Comparison of ENCODE assay signal across 10 cellular contexts in genomic region chr22:17931400-17931825, GRCh38.
A peak's percentile ranks its signal among the peaks of the same experiment; 100 is the strongest.
DNase-seq lines count a peak whose midpoint lies in the region; ATAC-seq and TF ChIP-seq lines count a peak whose summit lies in the region.
"Had no signal": no experiment of that assay in that cellular context is flagged by ENCODE, and none has a peak within 500 bp of the region (broad histone marks: within the 10 kb centered on the region; RNA-seq: fewer than 3 reads in every experiment).

No MANE protein-coding gene starts in this region.

- DNase-seq in HCT116 (ENCODE audit: low read depth, low spot score) (no peak), left ventricle myocardium inferior (peak; percentile 73), gastrocnemius medialis (peak; percentile 79 to 88), SKM-1 treated with dmso at 0.1 percent for 144 hours (lab: John Stamatoyannopoulos, UW; ENCODE audit: unreplicated experiment) (no peak)
- DNase-seq: activated gamma-delta T cell treated with Interleukin-2 at 50 U/mL for 16 hours had no signal

- no peaks in the 10 kb centered on the region for H3K9me2 ChIP-seq in HCT116 (ENCODE audit: insufficient read depth)

- H4K20me1 ChIP-seq in HCT116 (ENCODE audit: insufficient read depth): peaks cover 6% of the 10 kb centered on the region; the same call in 1 of the 2 replicates

- H3K4me2 ChIP-seq in HCT116 (ENCODE audit: low read length): peak overlapping the region; percentile 8

- RAD21 ChIA-PET in HCT116 (lab: Charles Lee; ENCODE audit: low non-redundant PET in 1 of 2, low total read pairs in 2 of 2, uncharacterized antibody in 2 of 2, unreplicated experiment in 2 of 2): no interaction called here

- ATAC-seq in HCT116: 0 out of 2 replicates have a peak, but pooled peaks have one; percentile 42
- peak; percentile 95 for ATAC-seq in SK-N-SH treated with all-trans-retinoic acid at 6 μM for 48 hours
- peak; percentile 94 to 95 for ATAC-seq in gastrocnemius medialis
- no peak for ATAC-seq in GM18858 (IDR thresholded peaks at IDR 0.05; ENCODE audit: unreplicated experiment)
- ATAC-seq in GM18498 (IDR thresholded peaks at IDR 0.05; ENCODE audit: unreplicated experiment): no peak
- ATAC-seq in GM21723 (IDR thresholded peaks at IDR 0.05; ENCODE audit: unreplicated experiment): no peak
- ATAC-seq: Panc1 had no signal

- no peak overlapping the region for H2AFZ ChIP-seq in HCT116 (ENCODE audit: low read depth, low read length, poor library complexity, severe bottlenecking)

- H3K9me3 ChIP-seq in HCT116 (ENCODE audit: control insufficient read depth in 1 of 2, insufficient read depth in 1 of 2, low read depth in 1 of 2, low read length in 2 of 2) (no peaks in the 10 kb centered on the region), left ventricle myocardium inferior (replicated peaks) (peaks cover 5% of the 10 kb centered on the region), gastrocnemius medialis (no peaks in the 10 kb centered on the region)

- no peak overlapping the region for H3K4me3 ChIP-seq in HCT116 (replicated peaks in 1 of 2; ENCODE audit: low read depth in 1 of 2, low read length in 2 of 2)
- no peak overlapping the region for H3K4me3 ChIP-seq in left ventricle myocardium inferior
- H3K4me3 ChIP-seq in gastrocnemius medialis: no peak overlapping the region

- TF ChIP-seq RAD21 in HCT116 (IDR thresholded peaks at IDR 0.05; ENCODE audit: low read depth): no peak

- H3K79me2 ChIP-seq in HCT116 (ENCODE audit: insufficient read depth, low read length): peaks cover 52% of the 10 kb centered on the region

- CTCF ChIA-PET in HCT116 (lab: Charles Lee): no interaction called here

- H3K36me3 ChIP-seq in HCT116 (ENCODE audit: control insufficient read depth in 1 of 2, insufficient read depth in 2 of 2, low read length in 2 of 2) (no peaks in the 10 kb centered on the region), left ventricle myocardium inferior (no peaks in the 10 kb centered on the region), gastrocnemius medialis (no peaks in the 10 kb centered on the region)

- H3K27ac ChIP-seq in HCT116 (ENCODE audit: low read depth, low read length) (no peak overlapping the region), left ventricle myocardium inferior (replicated peaks) (peak overlapping the region; percentile 83), gastrocnemius medialis (peak overlapping the region; percentile 62 to 79 (median 76))

- POLR2A ChIA-PET in HCT116 (lab: Charles Lee): no interaction called here

- no TSS peak for BruUV-seq in HCT116 (replicated peaks; lab: Mats Ljungman, UMichigan)

- no peaks in the 10 kb centered on the region for H3K27me3 ChIP-seq in HCT116 (ENCODE audit: insufficient read depth, low read length)
- H3K27me3 ChIP-seq in left ventricle myocardium inferior (ENCODE audit: low read depth): no peaks in the 10 kb centered on the region
- H3K27me3 ChIP-seq in gastrocnemius medialis: no peaks in the 10 kb centered on the region

- in situ Hi-C loops in gastrocnemius medialis (cut with MboI; ENCODE audit: low sequenced_read_pairs in 4 of 4): no loop called here

- H3K9ac ChIP-seq in HCT116 (ENCODE audit: low read length): no peak overlapping the region

- intact Hi-C loops in HCT116 (cut with micrococcal nuclease) (no loop called here), left ventricle myocardium inferior (cut with micrococcal nuclease) (no loop called here), gastrocnemius medialis (cut with DNase I; ENCODE audit: low total_unique reads) (no loop called here)

- TF ChIP-seq CTCF in HCT116 (IDR thresholded peaks at IDR 0.05 in 2 of 3, conservative IDR thresholded peaks at IDR 0.05 in 1 of 3; ENCODE audit: borderline replicate concordance in 1 of 3, insufficient read depth in 1 of 3, low read depth in 2 of 3, low read length in 2 of 3) (no peak), left ventricle myocardium inferior (IDR thresholded peaks at IDR 0.05; ENCODE audit: borderline replicate concordance) (no peak), gastrocnemius medialis (IDR thresholded peaks at IDR 0.05 in 4 of 5, conservative IDR thresholded peaks at IDR 0.05 in 1 of 5) (no peak)

- H3K4me1 ChIP-seq in HCT116 (ENCODE audit: control insufficient read depth in 1 of 2, insufficient read depth in 2 of 2, low read length in 2 of 2): peaks cover 8 to 16% of the 10 kb centered on the region in 2 experiments; a peak in 3 of 4 replicates
- peaks cover 48% of the 10 kb centered on the region for H3K4me1 ChIP-seq in left ventricle myocardium inferior
- peaks cover 22 to 24% of the 10 kb centered on the region in 2 donors for H3K4me1 ChIP-seq in gastrocnemius medialis

- TF ChIP-seq POLR2A in HCT116 (IDR thresholded peaks at IDR 0.05; ENCODE audit: borderline replicate concordance, extremely low read depth, insufficient read depth, insufficient read length) (no peak), gastrocnemius medialis (IDR thresholded peaks at IDR 0.05) (no peak)

TF ChIP-seq in HCT116, 20 proteins besides CTCF, POLR2A, EP300 and RAD21 (continues in another document):
- TF ChIP-seq JUND (IDR thresholded peaks at IDR 0.05): no peak
- no peak for TF ChIP-seq EZH2phosphoT487 (IDR thresholded peaks at IDR 0.05; ENCODE audit: borderline replicate concordance)
- TF ChIP-seq CEBPB (IDR thresholded peaks at IDR 0.05; ENCODE audit: low read depth): no peak
- TF ChIP-seq YY1 (IDR thresholded peaks at IDR 0.05; ENCODE audit: extremely low read depth, insufficient replicate concordance, low read depth, low read length): no peak
- TF ChIP-seq ATF3 (IDR thresholded peaks at IDR 0.05): no peak
- TF ChIP-seq POLR2AphosphoS5 (IDR thresholded peaks at IDR 0.05; ENCODE audit: low read depth, low read length): no peak
- TF ChIP-seq EGR1 (IDR thresholded peaks at IDR 0.05; ENCODE audit: low read depth): no peak
- TF ChIP-seq FOSL1 (IDR thresholded peaks at IDR 0.05; ENCODE audit: low read depth): no peak
- TF ChIP-seq ZFX (IDR thresholded peaks at IDR 0.05): no peak
- no peak for TF ChIP-seq ZBTB33 (IDR thresholded peaks at IDR 0.05; ENCODE audit: extremely low read depth, insufficient replicate concordance, low read length)
- TF ChIP-seq SP1 (IDR thresholded peaks at IDR 0.05; ENCODE audit: low read depth): no peak
- TF ChIP-seq ELF1 (IDR thresholded peaks at IDR 0.05; ENCODE audit: borderline replicate concordance, low read depth): no peak
- no peak for TF ChIP-seq ZNF274 (IDR thresholded peaks at IDR 0.05; ENCODE audit: low read depth, low read length)

TF ChIP-seq in SK-N-SH treated with all-trans-retinoic acid at 6 μM for 48 hours, 23 proteins besides CTCF, POLR2A, EP300 and RAD21 (continues in another document):
- TF ChIP-seq TSHZ2 (CRISPR knock-in tag; IDR thresholded peaks at IDR 0.05): no peak
- TF ChIP-seq ESRRG (CRISPR knock-in tag; IDR thresholded peaks at IDR 0.05): no peak
- TF ChIP-seq ZNF565 (CRISPR knock-in tag; conservative IDR thresholded peaks at IDR 0.05; ENCODE audit: low read depth): no peak
- TF ChIP-seq OSR1 (CRISPR knock-in tag; IDR thresholded peaks at IDR 0.05): no peak
- no peak for TF ChIP-seq PATZ1 (CRISPR knock-in tag; IDR thresholded peaks at IDR 0.05; ENCODE audit: borderline replicate concordance)
- no peak for TF ChIP-seq ISL1 (CRISPR knock-in tag; IDR thresholded peaks at IDR 0.05)
- TF ChIP-seq PPARA (CRISPR knock-in tag; IDR thresholded peaks at IDR 0.05; ENCODE audit: borderline replicate concordance): no peak
- no peak for TF ChIP-seq SNAI2 (CRISPR knock-in tag; IDR thresholded peaks at IDR 0.05)
- no peak for TF ChIP-seq ZC3H10 (CRISPR knock-in tag; IDR thresholded peaks at IDR 0.05)
- no peak for TF ChIP-seq TOX (CRISPR knock-in tag; IDR thresholded peaks at IDR 0.05; ENCODE audit: borderline replicate concordance)
- no peak for TF ChIP-seq ZNF8 (CRISPR knock-in tag; IDR thresholded peaks at IDR 0.05)
- no peak for TF ChIP-seq BACH2 (CRISPR knock-in tag; IDR thresholded peaks at IDR 0.05; ENCODE audit: borderline replicate concordance)

Comparison
In these comparisons a context has a peak if more than half of its experiments do, and no peak if none do; other contexts are left out.
1. ATAC-seq: peak in HCT116 (single experiment), SK-N-SH treated with all-trans-retinoic acid at 6 μM for 48 hours (single experiment) and gastrocnemius medialis (2 of 2); none in GM18858 (single experiment), GM18498 (single experiment) and GM21723 (single experiment).
2. DNase-seq: peak in left ventricle myocardium inferior (single experiment) and gastrocnemius medialis (2 of 2); none in HCT116 (single experiment) and SKM-1 treated with dmso at 0.1 percent for 144 hours (single experiment).